In the genomic region with DNA sequence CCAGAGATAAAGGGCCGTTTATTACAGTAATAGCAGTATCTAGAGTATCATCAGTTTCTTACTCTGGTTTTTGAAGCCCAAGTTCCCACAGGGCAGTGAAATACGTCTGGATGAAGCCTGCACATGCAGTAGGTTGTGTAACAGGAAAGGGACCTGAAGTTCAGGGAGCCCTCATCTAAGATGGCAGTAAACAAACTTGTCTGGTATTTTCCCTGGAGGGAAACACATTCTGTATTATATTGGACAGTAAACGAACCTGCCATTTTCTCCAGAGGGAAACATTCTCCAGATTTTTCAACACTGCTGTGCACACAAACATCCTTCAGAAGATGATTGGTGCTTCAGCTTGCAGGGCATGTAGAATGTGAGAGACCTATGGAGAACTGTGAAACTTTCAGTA, we compare ENCODE assay signal across 15 cellular contexts.
"Had no signal": no experiment of that assay in that cellular context is flagged by ENCODE, and none has a peak within 500 bp of the region (broad histone marks: within the 10 kb centered on the region; RNA-seq: fewer than 3 reads in every experiment).

No MANE protein-coding gene starts in this region.

- H3K27ac ChIP-seq: brain microvascular endothelial cell, prostate gland, right lobe of liver, spleen, stomach, testis had no signal

- H3K36me3 ChIP-seq: brain microvascular endothelial cell, prostate gland, right lobe of liver, spleen, stomach had no signal

- H3K27me3 ChIP-seq: brain microvascular endothelial cell, right lobe of liver, stomach, testis had no signal

- H3K9me3 Mint-ChIP-seq: activated naive CD8-positive, alpha-beta T cell treated with anti-CD3 and anti-CD28 coated beads, Interleukin-2, amount 10 ng/mL, durations not matched to agents 7 days and 5 days; activated T-helper 1 cell treated with anti-CD3 and anti-CD28 coated beads, Interleukin-12 subunit alpha, Interleukin-12 subunit beta, Interleukin-2, Interleukin-4 antibody, amounts not matched to agents 30 ng/mL and 10 ng/mL and 1 ng/mL, durations not matched to agents 14 hours and 24 hours and 36 hours had no signal

- H3K36me3 Mint-ChIP-seq: activated naive CD8-positive, alpha-beta T cell treated with anti-CD3 and anti-CD28 coated beads, Interleukin-2, amount 10 ng/mL, durations not matched to agents 7 days and 5 days had no signal

- ATAC-seq: activated CD4-positive, CD25-positive, alpha-beta regulatory T cell treated with anti-CD3 and anti-CD28 coated beads, Interleukin-2, amount 50 U/mL, for 24 hours; right lobe of liver had no signal

- DNase-seq: activated CD4-positive, alpha-beta T cell treated with anti-CD3 and anti-CD28 coated beads, Interleukin-2, amount 50 U/mL, for 1 hour; activated CD8-positive, alpha-beta memory T cell treated with anti-CD3 and anti-CD28 coated beads for 24 hours; activated naive CD8-positive, alpha-beta T cell treated with anti-CD3 and anti-CD28 coated beads, Interleukin-2, amount 10 ng/mL, durations not matched to agents 7 days and 5 days; anterior cingulate cortex; brain microvascular endothelial cell; cerebellar nuclear complex; erythroblast; right lobe of liver; spleen; stomach; T-helper 2 cell; testis had no signal

- H3K27ac Mint-ChIP-seq: activated naive CD8-positive, alpha-beta T cell treated with anti-CD3 and anti-CD28 coated beads, Interleukin-2, amount 10 ng/mL, durations not matched to agents 7 days and 5 days; activated T-helper 1 cell treated with anti-CD3 and anti-CD28 coated beads, Interleukin-12 subunit alpha, Interleukin-12 subunit beta, Interleukin-2, Interleukin-4 antibody, amounts not matched to agents 30 ng/mL and 10 ng/mL and 1 ng/mL, durations not matched to agents 14 hours and 24 hours and 36 hours had no signal

- H3K4me3 Mint-ChIP-seq: activated naive CD8-positive, alpha-beta T cell treated with anti-CD3 and anti-CD28 coated beads, Interleukin-2, amount 10 ng/mL, durations not matched to agents 7 days and 5 days; activated T-helper 1 cell treated with anti-CD3 and anti-CD28 coated beads, Interleukin-12 subunit alpha, Interleukin-12 subunit beta, Interleukin-2, Interleukin-4 antibody, amounts not matched to agents 30 ng/mL and 10 ng/mL and 1 ng/mL, durations not matched to agents 14 hours and 24 hours and 36 hours had no signal

- H3K4me1 ChIP-seq: prostate gland, right lobe of liver, spleen, stomach, testis had no signal

- H3K27me3 Mint-ChIP-seq: activated naive CD8-positive, alpha-beta T cell treated with anti-CD3 and anti-CD28 coated beads, Interleukin-2, amount 10 ng/mL, durations not matched to agents 7 days and 5 days had no signal

- H3K9me3 ChIP-seq: prostate gland, right lobe of liver, spleen, stomach, testis had no signal

- H3K4me3 ChIP-seq: prostate gland, right lobe of liver, spleen, stomach, testis had no signal

- H3K4me1 Mint-ChIP-seq: activated naive CD8-positive, alpha-beta T cell treated with anti-CD3 and anti-CD28 coated beads, Interleukin-2, amount 10 ng/mL, durations not matched to agents 7 days and 5 days had no signal
